In genomic region chr16:84111949-84112348, GRCh38 we compare ENCODE assay signal across 4 cellular contexts. TPM values are rescaled to one million over a fixed set of nuclear protein-coding genes. Genes with fewer than 3 reads are reported as not detected.
"Had no signal": no experiment of that assay in that cellular context is flagged by ENCODE, and none has a peak within 500 bp of the region (broad histone marks: within the 10 kb centered on the region; RNA-seq: fewer than 3 reads in every experiment).

No MANE protein-coding gene starts in this region.

RNA-seq across cellular contexts. Expression of gene DNAAF1, which starts 33.2 kb away (rescaled TPM):
- total RNA-seq: myocyte, urinary bladder had no signal
- polyA plus RNA-seq: mammary epithelial cell, smooth muscle cell had no signal
